ENCODE assay signal across 8 cellular contexts in genomic region chr12:93377543-93378372, GRCh38. TPM values are rescaled to one million over a fixed set of nuclear protein-coding genes. Genes with fewer than 3 reads are reported as not detected.
DNase-seq lines count a peak whose midpoint lies in the region; ATAC-seq lines count a peak whose summit lies in the region.
"Not testable (repeated sequence)": the region's sequence is repeated elsewhere in the genome, so short reads cannot be mapped to it uniquely, and the experiment has no call there.

Gene NUDT4 (plus strand): TSS chr12:93377925. CDS start chr12:93378323, 398 bp downstream.

- H2BK5ac ChIP-seq in mesendoderm (ENCODE audit: low read length): peak within 1 kb of the TSS; percentile 56

- not testable (repeated sequence) for H3K4me1 ChIP-seq in mesendoderm (ENCODE audit: control insufficient read depth, low read depth, low read length)

- H3K4me2 ChIP-seq in mesendoderm (ENCODE audit: low read length): peak within 1 kb of the TSS; percentile 85

- peak; percentile 64 for ATAC-seq in GM21381 (IDR thresholded peaks at IDR 0.05; ENCODE audit: unreplicated experiment)
- peak; percentile 82 for ATAC-seq in effector memory CD8-positive, alpha-beta T cell (replicated peaks)

- H3K27me3 ChIP-seq in mesendoderm (ENCODE audit: insufficient read depth, low read length, poor library complexity): not testable (repeated sequence)

- H3K36me3 ChIP-seq in mesendoderm (ENCODE audit: control insufficient read depth, insufficient read depth, low read length): not testable (repeated sequence)

- H3K4me3 ChIP-seq in mesendoderm (ENCODE audit: low read length): peak within 1 kb of the TSS; percentile 95

- not testable (repeated sequence) for H3K79me1 ChIP-seq in mesendoderm (ENCODE audit: low read length)

- H4K8ac ChIP-seq in mesendoderm (ENCODE audit: low read depth, low read length): not testable (repeated sequence)

- peak within 1 kb of the TSS; percentile 94 to 98 for H3K4me3 Mint-ChIP-seq in effector memory CD8-positive, alpha-beta T cell

- peak within 1 kb of the TSS; percentile 97 for H3K9ac ChIP-seq in mesendoderm (ENCODE audit: low read length)

- H3K9me3 Mint-ChIP-seq in effector memory CD8-positive, alpha-beta T cell: not testable (repeated sequence)

- not testable (repeated sequence) for H4K5ac ChIP-seq in mesendoderm (ENCODE audit: low read length)

- peak within 1 kb of the TSS; percentile 92 to 95 for H3K27ac Mint-ChIP-seq in effector memory CD8-positive, alpha-beta T cell

- peaks cover 28 to 43% of the 10 kb centered on the region in 2 donors for H3K4me1 Mint-ChIP-seq in effector memory CD8-positive, alpha-beta T cell (ENCODE audit: low read depth in 2 of 2)

- H3K79me2 ChIP-seq in mesendoderm (ENCODE audit: control insufficient read depth, insufficient read depth, low read length): peaks cover 37% of the 10 kb centered on the region

- H3K23ac ChIP-seq in mesendoderm (ENCODE audit: low read length): peak within 1 kb of the TSS; percentile 83

- DNase-seq in COLO829 (ENCODE audit: low spot score): peak; percentile 96
- peak in 75 of 76 experiments; percentile 61 to 97 (median 93) for DNase-seq in HUDEP-2 (lab: John Stamatoyannopoulos, UW; ENCODE audit: unreplicated experiment in 76 of 76)
- DNase-seq in NOMO-1 treated with dmso at 0.1 percent for 144 hours (lab: John Stamatoyannopoulos, UW; ENCODE audit: unreplicated experiment): peak; percentile 78
- peak; percentile 95 for DNase-seq in activated CD8-positive, alpha-beta memory T cell treated with anti-CD3 and anti-CD28 coated beads for 4 hours (ENCODE audit: low read depth in 2 of 2)
- peak; percentile 96 to 97 (median 96) for DNase-seq in effector memory CD8-positive, alpha-beta T cell
- DNase-seq in mesendoderm: peak; percentile 97
- peak; percentile 96 for DNase-seq in stimulated activated CD8-positive, alpha-beta memory T cell treated with anti-CD3 and anti-CD28 coated beads, Interleukin-12 subunit alpha, Interleukin-12 subunit beta, amount 100 ng/mL, for 4 hours (ENCODE audit: low read depth)

- H2BK15ac ChIP-seq in mesendoderm (replicated peaks; ENCODE audit: low read depth): not testable (repeated sequence)

- peak within 1 kb of the TSS; percentile 56 for H3K27ac ChIP-seq in mesendoderm (ENCODE audit: low read depth, low read length)

- H2BK120ac ChIP-seq in mesendoderm (ENCODE audit: low read depth, low read length): not testable (repeated sequence)

- WGBS in mesendoderm (ENCODE audit: extremely low coverage, insufficient coverage, low lambda C conversion rate): no CpG with 5 or more reads among the region's 89 CpGs

- H3K36me3 Mint-ChIP-seq in effector memory CD8-positive, alpha-beta T cell (ENCODE audit: insufficient read depth): peaks cover 19% of the 10 kb centered on the region

- H3K27me3 Mint-ChIP-seq in effector memory CD8-positive, alpha-beta T cell: not testable (repeated sequence)

- H2AK5ac ChIP-seq in mesendoderm (ENCODE audit: low read length): peak within 1 kb of the TSS; percentile 22

- peak within 1 kb of the TSS; percentile 41 for H3K4ac ChIP-seq in mesendoderm (ENCODE audit: low read depth, low read length)

- H3K56ac ChIP-seq in mesendoderm (ENCODE audit: low read length): peak within 1 kb of the TSS; percentile 97

- H3K18ac ChIP-seq in mesendoderm (ENCODE audit: low read length): peak within 1 kb of the TSS; percentile 60

RNA-seq across cellular contexts. Expression of gene NUDT4, which starts in this region (rescaled TPM):
- 40.3 TPM for polyA plus RNA-seq in mesendoderm (2013, experiment 1 of 2)
- polyA plus RNA-seq in mesendoderm (2013, experiment 2 of 2): 39.3 TPM

Comparison
In these comparisons a context has a peak if more than half of its experiments do, and no peak if none do; other contexts are left out.
1. Peak in every context shown above with its lines: DNase-seq, ATAC-seq, H3K4me3 ChIP-seq and H3K27ac ChIP-seq.